8 cellular contexts compared by ENCODE assay signal in the genomic region with DNA sequence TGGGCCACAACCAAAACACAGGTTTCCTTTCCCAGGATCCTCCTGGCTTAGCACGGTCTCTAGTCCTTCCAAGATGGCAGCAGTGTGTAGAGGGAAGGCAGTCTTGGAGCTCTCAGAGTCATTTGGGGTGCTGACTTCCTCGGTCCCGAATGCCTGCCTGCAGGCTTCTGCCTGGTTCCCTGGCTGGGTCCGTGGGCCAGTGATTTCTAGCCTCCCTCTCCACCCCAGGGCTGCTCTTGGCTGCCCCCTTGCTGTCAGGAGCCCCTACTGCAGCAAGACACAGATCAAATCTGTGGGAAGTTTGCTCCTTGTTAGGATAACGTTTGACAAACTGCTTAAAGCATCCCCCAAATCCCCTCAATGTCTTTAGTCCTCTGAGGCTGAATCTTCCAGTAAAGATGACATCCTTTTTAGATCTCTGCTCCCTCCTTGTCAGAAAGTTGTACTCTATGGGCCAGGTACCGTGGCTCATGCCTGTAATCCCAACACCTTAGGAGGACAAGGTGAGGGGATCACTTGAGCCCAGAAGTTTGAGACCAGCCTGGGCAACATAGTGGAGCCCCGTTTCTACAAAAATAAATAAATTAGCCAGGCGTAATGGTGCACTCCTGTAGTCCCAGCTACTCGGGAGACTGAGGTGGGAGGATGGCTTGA.
DNase-seq lines count a peak whose midpoint lies in the region; ATAC-seq and TF ChIP-seq lines count a peak whose summit lies in the region.

No MANE protein-coding gene starts in this region.

- POLR2A ChIA-PET in activated CD4-positive, alpha-beta memory T cell treated with anti-CD3 and anti-CD28 coated beads for 36 hours (lab: Charles Lee): no interaction called here

- no peaks in the 10 kb centered on the region for H3K36me3 Mint-ChIP-seq in activated CD4-positive, alpha-beta memory T cell treated with anti-CD3 and anti-CD28 coated beads for 36 hours
- H3K36me3 Mint-ChIP-seq in nephron progenitor cell (ENCODE audit: low read depth) (no peaks in the 10 kb centered on the region), type B pancreatic cell (no peaks in the 10 kb centered on the region)

- H3K27ac Mint-ChIP-seq in activated CD4-positive, alpha-beta memory T cell treated with anti-CD3 and anti-CD28 coated beads for 36 hours: no peak overlapping the region
- H3K27ac Mint-ChIP-seq in nephron progenitor cell (no peak overlapping the region), type B pancreatic cell (no peak overlapping the region)

- H3K9me3 ChIP-seq in MG63: peaks cover 6% of the 10 kb centered on the region

- peaks cover 3% of the 10 kb centered on the region for H3K27me3 Mint-ChIP-seq in activated CD4-positive, alpha-beta memory T cell treated with anti-CD3 and anti-CD28 coated beads for 36 hours
- peaks cover 18% of the 10 kb centered on the region for H3K27me3 Mint-ChIP-seq in nephron progenitor cell (ENCODE audit: low read depth, poor library complexity)
- peaks cover 29% of the 10 kb centered on the region for H3K27me3 Mint-ChIP-seq in type B pancreatic cell

- CTCF ChIA-PET in activated CD4-positive, alpha-beta memory T cell treated with anti-CD3 and anti-CD28 coated beads for 36 hours (lab: Charles Lee): interaction anchor here (0.6 to 1.5 kb wide), 10 partner anchors 10 to 725 kb away, joined by 3 to 5 read pairs (median 3); no protein-coding TSS in a partner anchor

- H3K36me3 ChIP-seq in GM06990 (ENCODE audit: control insufficient read depth, insufficient read depth, low read length): no peaks in the 10 kb centered on the region
- no peaks in the 10 kb centered on the region for H3K36me3 ChIP-seq in MG63

- H3K4me3 ChIP-seq in GM06990 (replicated peaks; ENCODE audit: low read depth, low read length) (no peak overlapping the region), MG63 (no peak overlapping the region), epithelial cell of esophagus (ENCODE audit: low read length) (no peak overlapping the region)

- H3K4me1 Mint-ChIP-seq in activated CD4-positive, alpha-beta memory T cell treated with anti-CD3 and anti-CD28 coated beads for 36 hours (ENCODE audit: low read depth): peaks cover 4% of the 10 kb centered on the region
- H3K4me1 Mint-ChIP-seq in nephron progenitor cell: peaks cover 25% of the 10 kb centered on the region
- no peaks in the 10 kb centered on the region for H3K4me1 Mint-ChIP-seq in type B pancreatic cell (ENCODE audit: unreplicated experiment)

- H3K4me3 Mint-ChIP-seq in activated CD4-positive, alpha-beta memory T cell treated with anti-CD3 and anti-CD28 coated beads for 36 hours: no peak overlapping the region
- no peak overlapping the region for H3K4me3 Mint-ChIP-seq in nephron progenitor cell
- no peak overlapping the region for H3K4me3 Mint-ChIP-seq in type B pancreatic cell

- no peaks in the 10 kb centered on the region for H3K27me3 ChIP-seq in GM06990 (replicated peaks; ENCODE audit: control insufficient read depth, insufficient read depth, low read length)
- no peaks in the 10 kb centered on the region for H3K27me3 ChIP-seq in MG63

- ATAC-seq in HG03025 (IDR thresholded peaks at IDR 0.05; ENCODE audit: low FRiP score, unreplicated experiment): no peak

- DNase-seq in GM06990 (ENCODE audit: extremely low read depth, insufficient read length): peak; percentile 36
- peak; percentile 11 for DNase-seq in MG63
- DNase-seq in activated CD4-positive, alpha-beta memory T cell treated with anti-CD3 and anti-CD28 coated beads for 36 hours: peak; percentile 68
- DNase-seq in epithelial cell of esophagus (ENCODE audit: low read depth): peak; percentile 29
- peak; percentile 72 for DNase-seq in nephron progenitor cell
- DNase-seq in type B pancreatic cell (ENCODE audit: extremely low spot score, unreplicated experiment): no peak
- no peak for DNase-seq in NCI-H1092 (lab: John Stamatoyannopoulos, UW)

- no peaks in the 10 kb centered on the region for H3K9me3 Mint-ChIP-seq in activated CD4-positive, alpha-beta memory T cell treated with anti-CD3 and anti-CD28 coated beads for 36 hours
- H3K9me3 Mint-ChIP-seq in nephron progenitor cell (peaks cover 27% of the 10 kb centered on the region), type B pancreatic cell (peaks cover 12% of the 10 kb centered on the region)

- peak; percentile 99 for TF ChIP-seq CTCF in GM06990 (IDR thresholded peaks at IDR 0.05; ENCODE audit: insufficient read depth, low read length, poor library complexity, severe bottlenecking)
- TF ChIP-seq CTCF in epithelial cell of esophagus (IDR thresholded peaks at IDR 0.05; ENCODE audit: insufficient read depth, low read depth, low read length, missing control alignments): peak; percentile 74
- peak; percentile 96 for TF ChIP-seq CTCF in nephron progenitor cell (IDR thresholded peaks at IDR 0.05)
- peak; percentile 92 for TF ChIP-seq CTCF in type B pancreatic cell (conservative IDR thresholded peaks at IDR 0.05)

- intact Hi-C loops in activated CD4-positive, alpha-beta memory T cell treated with anti-CD3 and anti-CD28 coated beads for 36 hours (cut with micrococcal nuclease): loop anchor here (2.0 to 10.0 kb wide), 3 partner anchors 96 to 560 kb away; no protein-coding TSS in a partner anchor

Comparison
In these comparisons a context has a peak if more than half of its experiments do, and no peak if none do; other contexts are left out.
1. DNase-seq: peak in GM06990 (single experiment), MG63 (single experiment), activated CD4-positive, alpha-beta memory T cell treated with anti-CD3 and anti-CD28 coated beads for 36 hours (single experiment), epithelial cell of esophagus (single experiment) and nephron progenitor cell (single experiment); none in type B pancreatic cell (single experiment) and NCI-H1092 (single experiment).
2. Peak in every context shown above with its lines, with median percentiles within 50 percentile points of each other: CTCF ChIP-seq.